2 cellular contexts compared by ENCODE assay signal in genomic region chrX:72262077-72262476, GRCh38.
TF ChIP-seq lines count a peak whose summit lies in the region.

No MANE protein-coding gene starts in this region.

TF ChIP-seq in IMR-90, 13 proteins besides CTCF, POLR2A, EP300 and RAD21:
- TF ChIP-seq CHD1 (IDR thresholded peaks at IDR 0.05; ENCODE audit: low read depth, low read length): no peak
- TF ChIP-seq MXI1 (IDR thresholded peaks at IDR 0.05; ENCODE audit: borderline replicate concordance, low read depth, low read length): no peak
- no peak for TF ChIP-seq MAZ (IDR thresholded peaks at IDR 0.05; ENCODE audit: borderline replicate concordance, low read depth, low read length)
- no peak for TF ChIP-seq FOS (IDR thresholded peaks at IDR 0.05; ENCODE audit: low read depth, low read length)
- TF ChIP-seq NFE2L2 (IDR thresholded peaks at IDR 0.05; ENCODE audit: low read depth, low read length): no peak
- no peak for TF ChIP-seq SMC3 (IDR thresholded peaks at IDR 0.05; ENCODE audit: low read depth, low read length)
- no peak for TF ChIP-seq BHLHE40 (IDR thresholded peaks at IDR 0.05; ENCODE audit: low read depth, low read length)
- TF ChIP-seq, protein P1, sequence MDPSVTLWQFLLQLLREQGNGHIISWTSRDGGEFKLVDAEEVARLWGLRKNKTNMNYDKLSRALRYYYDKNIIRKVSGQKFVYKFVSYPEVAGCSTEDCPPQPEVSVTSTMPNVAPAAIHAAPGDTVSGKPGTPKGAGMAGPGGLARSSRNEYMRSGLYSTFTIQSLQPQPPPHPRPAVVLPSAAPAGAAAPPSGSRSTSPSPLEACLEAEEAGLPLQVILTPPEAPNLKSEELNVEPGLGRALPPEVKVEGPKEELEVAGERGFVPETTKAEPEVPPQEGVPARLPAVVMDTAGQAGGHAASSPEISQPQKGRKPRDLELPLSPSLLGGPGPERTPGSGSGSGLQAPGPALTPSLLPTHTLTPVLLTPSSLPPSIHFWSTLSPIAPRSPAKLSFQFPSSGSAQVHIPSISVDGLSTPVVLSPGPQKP (IDR thresholded peaks at IDR 0.05; ENCODE audit: borderline replicate concordance, low read depth, low read length): no peak

TF ChIP-seq in HepG2, 621 proteins besides CTCF, POLR2A, EP300 and RAD21:
- TF ChIP-seq RFX5 (IDR thresholded peaks at IDR 0.05; ENCODE audit: low read depth, low read length) (no peak), ZNF232 (CRISPR knock-in tag; IDR thresholded peaks at IDR 0.05; ENCODE audit: borderline replicate concordance) (no peak), TGIF2 (CRISPR knock-in tag; IDR thresholded peaks at IDR 0.05) (no peak), SAP130 (CRISPR knock-in tag; IDR thresholded peaks at IDR 0.05; ENCODE audit: low read depth) (peak; percentile 22; the same call in 1 of the 2 replicates), ZNF34 (CRISPR knock-in tag; IDR thresholded peaks at IDR 0.05; ENCODE audit: borderline replicate concordance) (no peak), SOX5 (CRISPR knock-in tag; IDR thresholded peaks at IDR 0.05; ENCODE audit: borderline replicate concordance) (0 out of 2 replicates have a peak, but pooled peaks have one; percentile 13), BCL6 (CRISPR knock-in tag; IDR thresholded peaks at IDR 0.05) (0 out of 2 replicates have a peak, but pooled peaks have one; percentile 19), ATF1 (CRISPR knock-in tag; IDR thresholded peaks at IDR 0.05) (no peak), ZNF263 (CRISPR knock-in tag; IDR thresholded peaks at IDR 0.05) (no peak), ZFP62 (CRISPR knock-in tag; IDR thresholded peaks at IDR 0.05) (no peak), SOX6 (IDR thresholded peaks at IDR 0.05) (no peak), SOX6 (CRISPR knock-in tag; IDR thresholded peaks at IDR 0.05) (peak; percentile 28; the same call in 1 of the 2 replicates), FOSL2 (CRISPR knock-in tag; IDR thresholded peaks at IDR 0.05) (0 out of 2 replicates have a peak, but pooled peaks have one; percentile 40), FOXJ3 (CRISPR knock-in tag; IDR thresholded peaks at IDR 0.05; ENCODE audit: borderline replicate concordance) (no peak), HES4 (CRISPR knock-in tag; IDR thresholded peaks at IDR 0.05; ENCODE audit: borderline replicate concordance) (no peak), BRD4 (CRISPR knock-in tag; IDR thresholded peaks at IDR 0.05) (no peak), FOXP1 (IDR thresholded peaks at IDR 0.05) (no peak), FOXP1 (CRISPR knock-in tag; IDR thresholded peaks at IDR 0.05) (0 out of 2 replicates have a peak, but pooled peaks have one; percentile 9), ZMYM4 (CRISPR knock-in tag; IDR thresholded peaks at IDR 0.05) (no peak), CC2D1A (CRISPR knock-in tag; IDR thresholded peaks at IDR 0.05) (no peak), ZNF205 (CRISPR knock-in tag; IDR thresholded peaks at IDR 0.05) (peak; percentile 48; the same call in 1 of the 2 replicates), TOE1 (CRISPR knock-in tag; IDR thresholded peaks at IDR 0.05) (no peak), CHCHD3 (CRISPR knock-in tag; IDR thresholded peaks at IDR 0.05) (no peak)
- TF ChIP-seq, protein P2, sequence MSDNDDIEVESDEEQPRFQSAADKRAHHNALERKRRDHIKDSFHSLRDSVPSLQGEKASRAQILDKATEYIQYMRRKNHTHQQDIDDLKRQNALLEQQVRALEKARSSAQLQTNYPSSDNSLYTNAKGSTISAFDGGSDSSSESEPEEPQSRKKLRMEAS (IDR thresholded peaks at IDR 0.05): peak; percentile 61; the same call in 1 of the 2 replicates
